In genomic region chr11:68043349-68044144, GRCh38 we compare ENCODE assay signal across 8 cellular contexts. TPM values are rescaled to one million over a fixed set of nuclear protein-coding genes. Genes with fewer than 3 reads are reported as not detected.
A peak's percentile ranks its signal among the peaks of the same experiment; 100 is the strongest.
DNase-seq lines count a peak whose midpoint lies in the region; ATAC-seq and TF ChIP-seq lines count a peak whose summit lies in the region.
"Had no signal": no experiment of that assay in that cellular context is flagged by ENCODE, and none has a peak within 500 bp of the region (broad histone marks: within the 10 kb centered on the region; RNA-seq: fewer than 3 reads in every experiment).

No MANE protein-coding gene starts in this region.

- DNase-seq in H9 (peak; percentile 27), SIG-M5 (lab: John Stamatoyannopoulos, UW) (peak; percentile 72), neuronal stem cell (ENCODE audit: low spot score) (no peak), foreskin melanocyte (no peak), NOMO-1 treated with DMSO at 0.1 percent for 48 hours (lab: John Stamatoyannopoulos, UW; ENCODE audit: unreplicated experiment) (no peak)
- DNase-seq: activated CD8-positive, alpha-beta T cell treated with anti-CD3 and anti-CD28 coated beads for 36 hours; NCI-H187 treated with DMSO at 0.1 percent for 48 hours had no signal

- H4K91ac ChIP-seq in H9 (ENCODE audit: insufficient read length, low read depth, low read length) (no peak overlapping the region), neuronal stem cell (ENCODE audit: low read depth, low read length, poor library complexity) (no peak overlapping the region)

- no peak for TF ChIP-seq CTCF in H9 (conservative IDR thresholded peaks at IDR 0.05)

- no peak overlapping the region for H3K27ac ChIP-seq in H9 (ENCODE audit: insufficient read length, low read depth, low read length)
- no peak overlapping the region for H3K27ac ChIP-seq in neuronal stem cell (replicated peaks; ENCODE audit: low read length)

- H3K18ac ChIP-seq in H9 (ENCODE audit: insufficient read length, low read depth, low read length) (no peak overlapping the region), neuronal stem cell (ENCODE audit: low read length) (peak overlapping the region; percentile 35)

- H3K4me3 Mint-ChIP-seq in H9: no peak overlapping the region
- H3K4me3 Mint-ChIP-seq: activated CD8-positive, alpha-beta T cell treated with anti-CD3 and anti-CD28 coated beads for 36 hours had no signal

- H3K9me3 ChIP-seq in H9 (ENCODE audit: control insufficient read depth, low read depth, low read length) (no peaks in the 10 kb centered on the region), neuronal stem cell (replicated peaks in 1 of 2; ENCODE audit: control insufficient read depth in 2 of 2, insufficient read depth in 1 of 2, low read depth in 1 of 2, low read length in 2 of 2) (no peaks in the 10 kb centered on the region)

- H2BK5ac ChIP-seq in H9 (ENCODE audit: insufficient read length, low read length): no peak overlapping the region
- no peak overlapping the region for H2BK5ac ChIP-seq in neuronal stem cell (ENCODE audit: low read length)

- no peaks in the 10 kb centered on the region for H3K27me3 Mint-ChIP-seq in H9 (ENCODE audit: low read depth)
- H3K27me3 Mint-ChIP-seq: activated CD8-positive, alpha-beta T cell treated with anti-CD3 and anti-CD28 coated beads for 36 hours had no signal

- H3K23me2 ChIP-seq in H9 (ENCODE audit: insufficient read length, low read depth, low read length, poor library complexity, severe bottlenecking): no peaks in the 10 kb centered on the region

- no peak for ATAC-seq in HG02981 (IDR thresholded peaks at IDR 0.05; ENCODE audit: unreplicated experiment)
- ATAC-seq: activated CD8-positive, alpha-beta T cell treated with anti-CD3 and anti-CD28 coated beads for 36 hours had no signal

- H3K14ac ChIP-seq in H9 (ENCODE audit: insufficient read depth, low read length): no peak overlapping the region; the same call in 1 of the 2 replicates
- H3K14ac ChIP-seq in neuronal stem cell (ENCODE audit: low read length): peak overlapping the region; percentile 94

- H4K20me1 ChIP-seq in H9 (ENCODE audit: control insufficient read depth, insufficient read depth, insufficient read length): no peaks in the 10 kb centered on the region

- WGBS in H9 (ENCODE audit: extremely low coverage, insufficient read length, low lambda C conversion rate): no CpG with 5 or more reads among the region's 36 CpGs
- no CpG with 5 or more reads among the region's 36 CpGs for WGBS in neuronal stem cell (ENCODE audit: extremely low coverage in 2 of 2, insufficient read length in 2 of 2, insufficient replicate concordance in 1 of 2), 2 donors

- H3K36me3 Mint-ChIP-seq in H9 (ENCODE audit: insufficient read depth in 1 of 3, low read depth in 3 of 3): no peaks in the 10 kb centered on the region; a peak in 1 of 7 replicates

- H3K9ac ChIP-seq in H9 (ENCODE audit: extremely low read depth, insufficient read length, low read length) (no peak overlapping the region), neuronal stem cell (ENCODE audit: low read depth, low read length, poor library complexity) (no peak overlapping the region)

- H3K4me2 ChIP-seq in H9 (ENCODE audit: insufficient read depth, insufficient read length, low read length) (no peak overlapping the region), neuronal stem cell (ENCODE audit: insufficient read depth, low read length, poor library complexity, severe bottlenecking) (no peak overlapping the region)

- H2BK20ac ChIP-seq in H9 (ENCODE audit: low read depth, low read length, poor library complexity, severe bottlenecking): no peak overlapping the region

- no peak overlapping the region for H3K4me3 ChIP-seq in neuronal stem cell (ENCODE audit: low read length in 2 of 2)

- H3K56ac ChIP-seq in H9 (ENCODE audit: insufficient read length, low read depth, low read length): no peak overlapping the region

- no peaks in the 10 kb centered on the region for H3K79me2 ChIP-seq in H9 (ENCODE audit: insufficient read depth, low read length)

- H2AFZ ChIP-seq in H9 (ENCODE audit: low read length) (no peak overlapping the region), neuronal stem cell (ENCODE audit: low read length) (peak overlapping the region; percentile 84)

- H3K4me1 ChIP-seq in H9 (ENCODE audit: insufficient read depth, low read length) (no peaks in the 10 kb centered on the region; the same call in 1 of the 2 replicates), neuronal stem cell (ENCODE audit: control insufficient read depth in 2 of 2, insufficient read depth in 1 of 2, low read depth in 1 of 2, low read length in 2 of 2) (peaks cover 9 to 23% of the 10 kb centered on the region in 2 donors)

- H4K8ac ChIP-seq in H9 (replicated peaks; ENCODE audit: insufficient read length, low read depth, low read length) (no peak overlapping the region), neuronal stem cell (ENCODE audit: low read depth, low read length) (no peak overlapping the region)

- H2BK15ac ChIP-seq in H9 (ENCODE audit: low read depth, low read length): no peak overlapping the region
- peak overlapping the region; percentile 75 for H2BK15ac ChIP-seq in neuronal stem cell (ENCODE audit: low read length)

- H3K27ac Mint-ChIP-seq in H9: no peak overlapping the region
- H3K27ac Mint-ChIP-seq: activated CD8-positive, alpha-beta T cell treated with anti-CD3 and anti-CD28 coated beads for 36 hours had no signal

- H3K79me1 ChIP-seq in H9 (ENCODE audit: insufficient read depth, low read depth, low read length, poor library complexity, severe bottlenecking): no peaks in the 10 kb centered on the region
- H3K79me1 ChIP-seq in neuronal stem cell (ENCODE audit: low read depth, low read length): peaks cover 2% of the 10 kb centered on the region

- H3K27me3 ChIP-seq in H9 (ENCODE audit: insufficient read depth, low read length) (no peaks in the 10 kb centered on the region), neuronal stem cell (ENCODE audit: control insufficient read depth in 3 of 3, insufficient read depth in 3 of 3, low read depth in 1 of 3, low read length in 3 of 3) (no peaks in the 10 kb centered on the region)

- H4K5ac ChIP-seq in H9 (ENCODE audit: insufficient read length, low read depth, low read length): no peak overlapping the region

- H3K9me3 Mint-ChIP-seq in H9: no peaks in the 10 kb centered on the region
- H3K9me3 Mint-ChIP-seq: activated CD8-positive, alpha-beta T cell treated with anti-CD3 and anti-CD28 coated beads for 36 hours had no signal

- H3K4ac ChIP-seq in H9 (ENCODE audit: low read depth, low read length) (no peak overlapping the region), neuronal stem cell (ENCODE audit: low read length) (no peak overlapping the region)

- H2BK120ac ChIP-seq in H9 (ENCODE audit: low read depth, low read length, poor library complexity, severe bottlenecking) (no peak overlapping the region), neuronal stem cell (ENCODE audit: low read depth, low read length) (peak overlapping the region; percentile 56)

- H3T11ph ChIP-seq in H9 (ENCODE audit: low read length): no peak overlapping the region

- H2BK12ac ChIP-seq in H9 (ENCODE audit: insufficient read length, low read depth, low read length): no peak overlapping the region
- H2BK12ac ChIP-seq in neuronal stem cell (ENCODE audit: low read length): no peak overlapping the region

- H3K23ac ChIP-seq in H9 (ENCODE audit: insufficient read length, low read depth, low read length): no peak overlapping the region
- peak overlapping the region; percentile 1 for H3K23ac ChIP-seq in neuronal stem cell (ENCODE audit: low read depth, low read length, poor library complexity)

- no peaks in the 10 kb centered on the region for H3K36me3 ChIP-seq in neuronal stem cell (replicated peaks in 1 of 2; ENCODE audit: control insufficient read depth in 2 of 2, insufficient read depth in 2 of 2, low read length in 2 of 2)

- H3K4me1 Mint-ChIP-seq in H9: peaks cover 7 to 9% of the 10 kb centered on the region in 2 experiments

- no peak overlapping the region for H2AK5ac ChIP-seq in H9 (ENCODE audit: insufficient read length, low read length)
- peak overlapping the region; percentile 40 for H2AK5ac ChIP-seq in neuronal stem cell (ENCODE audit: low read depth, low read length)

RNA-seq across cellular contexts. Expression of gene TCIRG1, which starts 4.7 kb away (rescaled TPM):
- 24.4 and 27.1 TPM in 2 replicates for total RNA-seq in H9 (2021)
- 5.7 TPM for polyA plus RNA-seq in neuronal stem cell (2013, experiment 1 of 2)
- 4.8 TPM for polyA plus RNA-seq in neuronal stem cell (2013, experiment 2 of 2)

RNA-seq across cellular contexts. Expression of gene NDUFS8, which starts 13.1 kb away (rescaled TPM):
- 213 and 214 TPM in 2 replicates for total RNA-seq in H9 (2021)
- 144 TPM for polyA plus RNA-seq in neuronal stem cell (2013, experiment 1 of 2)
- polyA plus RNA-seq in neuronal stem cell (2013, experiment 2 of 2): 148 TPM

RNA-seq across cellular contexts. Expression of gene ALDH3B1, which starts 33.4 kb away (rescaled TPM):
- total RNA-seq in H9 (2021): not detected in 2 replicates
- polyA plus RNA-seq in neuronal stem cell (2013, experiment 1 of 2): 0.25 TPM
- 0.22 TPM for polyA plus RNA-seq in neuronal stem cell (2013, experiment 2 of 2)

RNA-seq across cellular contexts. Expression of gene UNC93B1, which starts 39.6 kb away (rescaled TPM):
- total RNA-seq in H9 (2021): 21.7 and 23.3 TPM in 2 replicates
- 4.9 TPM for polyA plus RNA-seq in neuronal stem cell (2013, experiment 1 of 2)
- 4.6 TPM for polyA plus RNA-seq in neuronal stem cell (2013, experiment 2 of 2)

Comparison
In these comparisons a context has a peak if more than half of its experiments do, and no peak if none do; other contexts are left out.
1. DNase-seq: peak in H9 (single experiment) and SIG-M5 (single experiment); none in neuronal stem cell (single experiment), foreskin melanocyte (single experiment) and NOMO-1 treated with DMSO at 0.1 percent for 48 hours (single experiment).